Comparison of ENCODE assay signal across 13 cellular contexts in genomic region chr4:123976285-123976684, GRCh38.
A peak's percentile ranks its signal among the peaks of the same experiment; 100 is the strongest.
DNase-seq lines count a peak whose midpoint lies in the region; ATAC-seq, FAIRE-seq and TF ChIP-seq lines count a peak whose summit lies in the region.
"Had no signal": no experiment of that assay in that cellular context is flagged by ENCODE, and none has a peak within 500 bp of the region (broad histone marks: within the 10 kb centered on the region; RNA-seq: fewer than 3 reads in every experiment).

No MANE protein-coding gene starts in this region.

- CTCF ChIA-PET in OCI-LY7 (lab: Charles Lee; ENCODE audit: unreplicated experiment) = no interaction called here
- CTCF ChIA-PET in T-cell (lab: Charles Lee) = interaction anchor here in 1 of 2 donors (0.6 kb wide), 1 partner anchor 959 kb away, joined by 4 read pairs; no protein-coding TSS in a partner anchor

- peak overlapping the region; percentile 18 for H3K27ac ChIP-seq in OCI-LY7 (ENCODE audit: low read depth, low read length, poor library complexity, severe bottlenecking)

- intact Hi-C loops in Right ventricle myocardium inferior (cut with DNase I) = loop anchor here (5.0 kb wide), 1 partner anchor 34 kb away; no protein-coding TSS in a partner anchor
- intact Hi-C loops in cardiac septum (cut with DNase I) = no loop called here
- intact Hi-C loops in OCI-LY7 (cut with micrococcal nuclease; ENCODE audit: unreplicated experiment) = no loop called here

- 0 out of 2 replicates have a peak, but pooled peaks cover 3% of the 10 kb centered on the region for H3K9me3 ChIP-seq in OCI-LY7 (ENCODE audit: low read length)

- ATAC-seq in Right ventricle myocardium inferior (peak; percentile 42), T-cell (replicated peaks in 1 of 4) (no peak)
- ATAC-seq: activated T-helper 17 cell treated with anti-CD3 and anti-CD28 coated beads, Interleukin-2, amount 50 U/mL, for 72 hours; left colon had no signal

- H3K4me1 Mint-ChIP-seq in T-cell = no peaks in the 10 kb centered on the region
- H3K4me1 Mint-ChIP-seq: activated T-helper 17 cell treated with anti-CD3 and anti-CD28 coated beads, Interleukin-2, amount 50 U/mL, for 72 hours had no signal

- TF ChIP-seq CTCF in OCI-LY7 (conservative IDR thresholded peaks at IDR 0.05; ENCODE audit: low read length) = no peak

- no peak overlapping the region for H3K4me3 Mint-ChIP-seq in T-cell
- H3K4me3 Mint-ChIP-seq: activated T-helper 17 cell treated with anti-CD3 and anti-CD28 coated beads, Interleukin-2, amount 50 U/mL, for 72 hours had no signal

- POLR2A ChIA-PET in OCI-LY7 (lab: Charles Lee) = interaction anchor here (1.4 kb wide), 1 partner anchor 11 kb away, joined by 7 read pairs; no protein-coding TSS in a partner anchor
- POLR2A ChIA-PET in T-cell (lab: Charles Lee) = no interaction called here

- no peak overlapping the region for H3K27ac Mint-ChIP-seq in T-cell
- H3K27ac Mint-ChIP-seq: activated T-helper 17 cell treated with anti-CD3 and anti-CD28 coated beads, Interleukin-2, amount 50 U/mL, for 72 hours had no signal

- peaks cover 14% of the 10 kb centered on the region for H3K4me1 ChIP-seq in OCI-LY7 (ENCODE audit: insufficient read depth, low read length, poor library complexity, severe bottlenecking)

- H2AFZ ChIP-seq in OCI-LY7 (ENCODE audit: low read length) = no peak overlapping the region; the same call in 1 of the 2 replicates

- no peaks in the 10 kb centered on the region for H3K27me3 Mint-ChIP-seq in T-cell

- H3K4me2 ChIP-seq in OCI-LY7 (ENCODE audit: low read length) = peak overlapping the region; percentile 35

- DNase-seq in Right ventricle myocardium inferior (ENCODE audit: missing footprints) = no peak
- no peak for DNase-seq in cardiac septum (ENCODE audit: low spot score)
- peak; percentile 87 for DNase-seq in OCI-LY7 (ENCODE audit: low spot score)
- DNase-seq in SIG-M5 (lab: John Stamatoyannopoulos, UW) = no peak
- DNase-seq in RCC 7860 (ENCODE audit: low spot score) = no peak
- DNase-seq in activated T-cell treated with anti-CD3 and anti-CD28 coated beads for 4 hours = no peak
- DNase-seq in T-cell = no peak
- DNase-seq: effector CD8-positive, alpha-beta T cell; left colon; NCI-H2029; upper lobe of left lung had no signal

- no peaks in the 10 kb centered on the region for H4K20me1 ChIP-seq in OCI-LY7 (ENCODE audit: insufficient read depth, low read length)

- no peaks in the 10 kb centered on the region for H3K9me2 ChIP-seq in OCI-LY7 (ENCODE audit: insufficient read depth, low read length)

- no TSS peak for BruUV-seq in OCI-LY7 (replicated peaks; lab: Mats Ljungman, UMichigan)

- no peaks in the 10 kb centered on the region for H3K79me2 ChIP-seq in OCI-LY7 (ENCODE audit: insufficient read depth, low read depth, low read length)

- H3K36me3 Mint-ChIP-seq in T-cell = no peaks in the 10 kb centered on the region

- no peaks in the 10 kb centered on the region for H3K36me3 ChIP-seq in OCI-LY7 (ENCODE audit: insufficient read depth, low read length)
- H3K36me3 ChIP-seq: upper lobe of left lung had no signal

- FAIRE-seq in islet of Langerhans (lab: Jason Lieb, UNC) (peak; percentile 53), RCC 7860 (lab: Jason Lieb, UNC) (no peak)

- H3K4me3 ChIP-seq in OCI-LY7 (ENCODE audit: low read depth, low read length, poor library complexity, severe bottlenecking) = no peak overlapping the region
- H3K4me3 ChIP-seq: upper lobe of left lung had no signal

- peaks cover 2 to 7% (median 4%) of the 10 kb centered on the region in 3 donors for H3K9me3 Mint-ChIP-seq in T-cell
